In the genomic region with DNA sequence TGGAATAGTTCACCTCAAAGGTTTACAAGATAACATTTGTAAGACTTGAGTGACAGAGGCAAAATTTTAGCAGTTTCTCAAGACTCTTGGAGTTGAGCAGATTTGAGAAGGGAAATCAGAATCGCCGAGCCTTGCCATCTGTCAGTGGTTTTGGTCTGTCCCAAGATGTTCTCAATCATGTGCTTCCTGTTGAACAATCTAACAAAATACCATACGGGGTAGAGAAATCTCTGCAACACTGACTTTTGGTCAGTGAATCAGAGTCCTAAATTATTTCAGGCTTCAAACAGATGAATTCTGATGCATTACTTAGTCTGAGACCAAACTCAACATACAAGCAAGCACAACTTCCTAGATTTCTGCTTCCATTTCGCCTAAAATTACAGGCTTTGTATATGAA, we compare ENCODE assay signal across 12 cellular contexts. TPM values are rescaled to one million over a fixed set of nuclear protein-coding genes. Genes with fewer than 3 reads are reported as not detected.
A peak's percentile ranks its signal among the peaks of the same experiment; 100 is the strongest.
DNase-seq lines count a peak whose midpoint lies in the region; ATAC-seq and TF ChIP-seq lines count a peak whose summit lies in the region.
"Had no signal": no experiment of that assay in that cellular context is flagged by ENCODE, and none has a peak within 500 bp of the region (broad histone marks: within the 10 kb centered on the region; RNA-seq: fewer than 3 reads in every experiment).

No MANE protein-coding gene starts in this region.

- peak overlapping the region; percentile 96 for H3K4me2 ChIP-seq in hepatocyte

- no peaks in the 10 kb centered on the region for H3K9me3 ChIP-seq in adipocyte (ENCODE audit: control insufficient read depth, low read length)
- H3K9me3 ChIP-seq in hepatocyte (ENCODE audit: low read depth): no peaks in the 10 kb centered on the region
- H3K9me3 ChIP-seq in thoracic aorta: no peaks in the 10 kb centered on the region
- no peaks in the 10 kb centered on the region for H3K9me3 ChIP-seq in A673 (ENCODE audit: low read depth, low read length, poor library complexity, severe bottlenecking)
- H3K9me3 ChIP-seq: ovary had no signal

- peaks cover 12% of the 10 kb centered on the region for H4K20me1 ChIP-seq in hepatocyte (ENCODE audit: insufficient read depth, poor library complexity, severe bottlenecking)

- peak; percentile 60 for DNase-seq in NCI-H82 (lab: John Stamatoyannopoulos, UW)
- no peak for DNase-seq in NCI-H82 treated with DMSO at 0.1 percent for 48 hours (lab: John Stamatoyannopoulos, UW; ENCODE audit: unreplicated experiment)
- DNase-seq in adipocyte (ENCODE audit: low read depth): peak; percentile 77
- DNase-seq in hepatocyte (ENCODE audit: low spot score): no peak
- no peak for DNase-seq in thoracic aorta (ENCODE audit: low spot score)
- no peak for DNase-seq in A673 (ENCODE audit: low spot score)
- DNase-seq: ACHN, NCI-H1048, ovary had no signal

- CTCF ChIA-PET in A673 (lab: Charles Lee): no interaction called here

- peak overlapping the region; percentile 67 for H3K9ac ChIP-seq in adipocyte (ENCODE audit: low read length)

- WGBS in hepatocyte (ENCODE audit: low lambda C conversion rate, missing lambda C conversion rate): 60% methylated on average over 4 of the region's 4 CpGs

- H3K36me3 ChIP-seq in adipocyte (ENCODE audit: control insufficient read depth, insufficient read depth, low read length, severe bottlenecking) (no peaks in the 10 kb centered on the region), hepatocyte (replicated peaks; ENCODE audit: insufficient read depth, low read depth) (no peaks in the 10 kb centered on the region), thoracic aorta (no peaks in the 10 kb centered on the region), A673 (ENCODE audit: insufficient read depth, low read length, poor library complexity, severe bottlenecking) (no peaks in the 10 kb centered on the region)
- H3K36me3 ChIP-seq: ovary had no signal

- H3K27me3 ChIP-seq in adipocyte (replicated peaks; ENCODE audit: control insufficient read depth, insufficient read depth, low read length) (no peaks in the 10 kb centered on the region), hepatocyte (no peaks in the 10 kb centered on the region), thoracic aorta (replicated peaks; ENCODE audit: insufficient read depth) (no peaks in the 10 kb centered on the region), A673 (replicated peaks; ENCODE audit: insufficient read depth, low read depth, low read length, poor library complexity) (peaks cover 18% of the 10 kb centered on the region)
- H3K27me3 ChIP-seq: ovary had no signal

- H3K27ac ChIP-seq in hepatocyte (no peak overlapping the region), thoracic aorta (peak overlapping the region in 1 of 2 donors; percentile 43), A673 (ENCODE audit: low read depth, low read length, poor library complexity, severe bottlenecking) (no peak overlapping the region)
- H3K27ac ChIP-seq: ovary had no signal

- H3K79me2 ChIP-seq in hepatocyte: peaks cover 45% of the 10 kb centered on the region

- no peak for TF ChIP-seq CTCF in hepatocyte (IDR thresholded peaks at IDR 0.05; ENCODE audit: poor library complexity)
- TF ChIP-seq CTCF in thoracic aorta (IDR thresholded peaks at IDR 0.05): no peak
- TF ChIP-seq CTCF in A673 (conservative IDR thresholded peaks at IDR 0.05; ENCODE audit: low read depth, low read length): no peak

- no TSS peak for BruUV-seq in A673 (replicated peaks; lab: Mats Ljungman, UMichigan)

- H3K4me1 ChIP-seq in adipocyte (ENCODE audit: control insufficient read depth, insufficient read depth, low read length) (peaks cover 55% of the 10 kb centered on the region), hepatocyte (ENCODE audit: insufficient read depth) (peaks cover 10% of the 10 kb centered on the region), thoracic aorta (ENCODE audit: control insufficient read depth in 1 of 2, low read depth in 2 of 2) (peaks cover 7 to 44% of the 10 kb centered on the region in 2 donors), A673 (ENCODE audit: insufficient read depth, low read length, poor library complexity, severe bottlenecking) (peaks cover 16% of the 10 kb centered on the region)

- ATAC-seq in thoracic aorta (ENCODE audit: insufficient number of reproducible peaks, low FRiP score, low read depth): no peak
- ATAC-seq in GM21737 (IDR thresholded peaks at IDR 0.05; ENCODE audit: unreplicated experiment): no peak
- no peak for ATAC-seq in GM19324 (IDR thresholded peaks at IDR 0.05; ENCODE audit: low FRiP score, unreplicated experiment)
- ATAC-seq: esophagus mucosa had no signal

- no peaks in the 10 kb centered on the region for H3K9me2 ChIP-seq in hepatocyte (replicated peaks; ENCODE audit: insufficient read depth)

- POLR2A ChIA-PET in A673 (lab: Charles Lee; ENCODE audit: low non-redundant PET): no interaction called here

- intact Hi-C loops in A673 (cut with micrococcal nuclease; ENCODE audit: unreplicated experiment): no loop called here

- no peak overlapping the region for H2AFZ ChIP-seq in hepatocyte

- peak overlapping the region; percentile 87 for H3K4me3 ChIP-seq in adipocyte (ENCODE audit: low read length)
- peak overlapping the region; percentile 95 for H3K4me3 ChIP-seq in hepatocyte
- peak overlapping the region; percentile 90 for H3K4me3 ChIP-seq in thoracic aorta
- no peak overlapping the region for H3K4me3 ChIP-seq in A673 (ENCODE audit: low read depth, low read length, poor library complexity, severe bottlenecking)

RNA-seq across cellular contexts. Expression of a gene that starts 3.8 kb away (rescaled TPM):
- total RNA-seq in hepatocyte: 62.8 and 70.5 TPM in 2 replicates
- polyA plus RNA-seq in hepatocyte: 7.7 and 9.1 TPM in 2 replicates
- 10 to 100 TPM; 89.8 to 99.7 TPM for total RNA-seq in thoracic aorta
- total RNA-seq in A673 (2021): 1.9 and 3.5 TPM in 2 replicates

Comparison
In these comparisons a context has a peak if more than half of its experiments do, and no peak if none do; other contexts are left out.
1. DNase-seq: peak in NCI-H82 (single experiment) and adipocyte (single experiment); none in NCI-H82 treated with DMSO at 0.1 percent for 48 hours (single experiment), hepatocyte (single experiment), thoracic aorta (single experiment) and A673 (single experiment).
2. RNA of a gene that starts 3.8 kb away (total RNA-seq): 89.8 to 99.7 TPM in thoracic aorta and 62.8 to 70.5 TPM in hepatocyte; 1.9 to 3.5 TPM in A673; every median in the first group is over 10 times any median in the second.